In genomic region chr1:66535149-66535548, GRCh38 we compare ENCODE assay signal across 14 cellular contexts. TPM values are rescaled to one million over a fixed set of nuclear protein-coding genes. Genes with fewer than 3 reads are reported as not detected.
A peak's percentile ranks its signal among the peaks of the same experiment; 100 is the strongest.
DNase-seq lines count a peak whose midpoint lies in the region; ATAC-seq and TF ChIP-seq lines count a peak whose summit lies in the region.
"Had no signal": no experiment of that assay in that cellular context is flagged by ENCODE, and none has a peak within 500 bp of the region (broad histone marks: within the 10 kb centered on the region; RNA-seq: fewer than 3 reads in every experiment).

No MANE protein-coding gene starts in this region.

- ATAC-seq in activated naive CD8-positive, alpha-beta T cell treated with anti-CD3 and anti-CD28 coated beads, Interleukin-2, amount 50 U/mL, for 24 hours = no peak
- ATAC-seq: foreskin keratinocyte, HepG2 had no signal

- no peak overlapping the region for H3K27ac ChIP-seq in ACC112 (ENCODE audit: low read depth, low read length)
- 0 out of 2 replicates have a peak overlapping the region, but pooled peaks have one; percentile 14 for H3K27ac ChIP-seq in WERI-Rb-1
- peak overlapping the region; percentile 12 for H3K27ac ChIP-seq in osteoblast (ENCODE audit: low read depth, low read length)
- H3K27ac ChIP-seq: foreskin keratinocyte had no signal

- peak overlapping the region; percentile 87 for H3K4me2 ChIP-seq in osteoblast (ENCODE audit: insufficient read depth, low read length)

- DNase-seq in WERI-Rb-1 = no peak
- no peak for DNase-seq in fibroblast of mammary gland (ENCODE audit: low read depth)
- DNase-seq in osteoblast (ENCODE audit: insufficient read length, low spot score, missing footprints) = peak; percentile 50
- DNase-seq in activated naive CD8-positive, alpha-beta T cell treated with anti-CD3 and anti-CD28 coated beads, Interleukin-2, amount 50 U/mL, for 24 hours = no peak
- no peak for DNase-seq in hepatic stellate cell (ENCODE audit: low spot score)
- no peak for DNase-seq in NCI-H526 (lab: John Stamatoyannopoulos, UW)
- no peak for DNase-seq in activated CD4-positive, alpha-beta T cell treated with anti-CD3 and anti-CD28 coated beads for 48 hours
- DNase-seq: cerebellar nuclear complex, foreskin keratinocyte, kidney glomerular epithelial cell, NCI-H1092 had no signal

- no peak overlapping the region for H3K4me3 Mint-ChIP-seq in activated naive CD8-positive, alpha-beta T cell treated with anti-CD3 and anti-CD28 coated beads, Interleukin-2, amount 50 U/mL, for 24 hours

- H2AFZ ChIP-seq in ACC112 (ENCODE audit: low read length, unreplicated experiment) = no peak overlapping the region
- no peak overlapping the region for H2AFZ ChIP-seq in osteoblast (ENCODE audit: low read length)

- no peaks in the 10 kb centered on the region for H3K27me3 ChIP-seq in ACC112 (ENCODE audit: insufficient read depth, low read length)
- no peaks in the 10 kb centered on the region for H3K27me3 ChIP-seq in WERI-Rb-1 (ENCODE audit: insufficient read depth, low read depth, severe bottlenecking)
- no peaks in the 10 kb centered on the region for H3K27me3 ChIP-seq in osteoblast (ENCODE audit: insufficient read depth, low read length)
- H3K27me3 ChIP-seq: foreskin keratinocyte had no signal

- H3K9me3 ChIP-seq in WERI-Rb-1 (ENCODE audit: severe bottlenecking) (no peaks in the 10 kb centered on the region), osteoblast (ENCODE audit: low read depth, low read length) (no peaks in the 10 kb centered on the region)

- H4K20me1 ChIP-seq in osteoblast (ENCODE audit: insufficient read depth, low read length) = no peaks in the 10 kb centered on the region

- peak overlapping the region; percentile 75; the same call in 1 of the 2 replicates for H3K4me3 ChIP-seq in ACC112 (ENCODE audit: low read depth, low read length)
- H3K4me3 ChIP-seq in WERI-Rb-1 (ENCODE audit: low read depth, low read length) = peak overlapping the region; percentile 48
- H3K4me3 ChIP-seq in fibroblast of mammary gland (ENCODE audit: control insufficient read depth, low read depth, low read length) = peak overlapping the region; percentile 49
- peak overlapping the region; percentile 70 for H3K4me3 ChIP-seq in osteoblast (ENCODE audit: insufficient read depth, low read length)

- peaks cover 11% of the 10 kb centered on the region for H3K4me1 Mint-ChIP-seq in activated naive CD8-positive, alpha-beta T cell treated with anti-CD3 and anti-CD28 coated beads, Interleukin-2, amount 50 U/mL, for 24 hours

- H3K36me3 Mint-ChIP-seq in activated naive CD8-positive, alpha-beta T cell treated with anti-CD3 and anti-CD28 coated beads, Interleukin-2, amount 50 U/mL, for 24 hours (ENCODE audit: low read depth) = no peaks in the 10 kb centered on the region

- peaks cover 32% of the 10 kb centered on the region for H3K27me3 Mint-ChIP-seq in activated naive CD8-positive, alpha-beta T cell treated with anti-CD3 and anti-CD28 coated beads, Interleukin-2, amount 50 U/mL, for 24 hours

- H3K9me3 Mint-ChIP-seq in activated naive CD8-positive, alpha-beta T cell treated with anti-CD3 and anti-CD28 coated beads, Interleukin-2, amount 50 U/mL, for 24 hours = no peaks in the 10 kb centered on the region

- H3K4me1 ChIP-seq in ACC112 (ENCODE audit: control insufficient read depth, insufficient read depth, low read length, unreplicated experiment) = peaks cover 16% of the 10 kb centered on the region
- H3K4me1 ChIP-seq in osteoblast (ENCODE audit: insufficient read depth, low read length) = peaks cover 12% of the 10 kb centered on the region
- H3K4me1 ChIP-seq: foreskin keratinocyte had no signal

- H3K79me2 ChIP-seq in ACC112 (ENCODE audit: control insufficient read depth, insufficient read depth, low read length, unreplicated experiment) (no peaks in the 10 kb centered on the region), osteoblast (ENCODE audit: insufficient read depth, low read length) (peaks cover 54% of the 10 kb centered on the region)

- H3K36me3 ChIP-seq in ACC112 (ENCODE audit: insufficient read depth, low read length) (no peaks in the 10 kb centered on the region), WERI-Rb-1 (no peaks in the 10 kb centered on the region; the same call in 1 of the 2 replicates), osteoblast (ENCODE audit: insufficient read depth, low read length) (peaks cover 3% of the 10 kb centered on the region)

- no peak overlapping the region for H3K27ac Mint-ChIP-seq in activated naive CD8-positive, alpha-beta T cell treated with anti-CD3 and anti-CD28 coated beads, Interleukin-2, amount 50 U/mL, for 24 hours

- no peak for TF ChIP-seq CTCF in WERI-Rb-1 (IDR thresholded peaks at IDR 0.05; ENCODE audit: low read depth, low read length)
- TF ChIP-seq CTCF in fibroblast of mammary gland (conservative IDR thresholded peaks at IDR 0.05; ENCODE audit: control insufficient read depth, insufficient read depth, low read depth, low read length) = no peak
- TF ChIP-seq CTCF in osteoblast (IDR thresholded peaks at IDR 0.05; ENCODE audit: extremely low read depth, low read depth, low read length) = no peak

RNA-seq across cellular contexts. Expression of gene SGIP1, which starts 1.2 kb away (rescaled TPM):
- 17.4 and 31.5 TPM in 2 replicates for total RNA-seq in osteoblast
- total RNA-seq: activated CD8-positive, alpha-beta memory T cell treated with anti-CD3 and anti-CD28 coated beads for 36 hours; HepG2 had no signal
